10 cellular contexts compared by ENCODE assay signal in the genomic region with DNA sequence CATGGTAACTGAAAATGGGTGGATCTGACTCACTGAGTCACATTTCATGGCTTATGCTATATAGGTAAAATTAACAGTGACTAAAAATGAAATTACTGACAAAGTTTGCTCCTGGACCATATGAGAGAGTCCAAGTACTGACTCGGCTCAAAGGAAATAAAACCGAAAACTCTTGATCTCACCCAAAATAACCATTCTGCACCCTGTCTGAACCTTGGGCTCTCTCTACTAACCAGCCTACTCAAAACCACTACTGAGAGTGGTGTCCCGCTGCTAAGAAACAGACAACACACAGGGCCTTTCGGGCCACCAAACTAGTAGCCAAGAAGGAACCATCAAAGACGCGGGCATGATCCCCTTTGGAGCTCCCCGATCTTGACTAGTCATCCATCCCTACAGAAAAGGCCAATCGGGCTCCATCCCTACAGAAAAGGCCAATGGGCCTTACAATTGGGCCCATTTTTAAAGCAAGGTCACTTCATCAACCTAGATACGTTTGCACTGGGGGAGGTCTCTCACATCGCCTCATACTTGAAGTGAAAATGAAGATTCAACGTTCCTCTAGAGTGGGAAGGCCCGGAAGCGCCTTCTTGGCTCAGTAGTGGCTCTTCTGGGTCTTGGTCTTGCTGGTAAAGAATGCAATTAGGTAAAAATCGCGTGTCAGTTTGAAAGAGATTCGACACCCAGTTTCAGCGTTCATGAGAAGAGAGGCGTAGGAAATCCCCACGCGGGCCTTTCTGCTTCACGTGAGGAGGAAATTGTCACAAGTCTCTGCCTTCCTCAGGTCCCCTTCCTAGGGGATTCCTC. TPM values are rescaled to one million over a fixed set of nuclear protein-coding genes. Genes with fewer than 3 reads are reported as not detected.
DNase-seq lines count a peak whose midpoint lies in the region; ATAC-seq and TF ChIP-seq lines count a peak whose summit lies in the region.
"Had no signal": no experiment of that assay in that cellular context is flagged by ENCODE, and none has a peak within 500 bp of the region (broad histone marks: within the 10 kb centered on the region; RNA-seq: fewer than 3 reads in every experiment).

No MANE protein-coding gene starts in this region.

- CTCF ChIA-PET in GM10248 (lab: Yijun Ruan, JAX), result no interaction called here
- CTCF ChIA-PET in PC-3 (lab: Charles Lee), result no interaction called here

- H3K4me3 ChIP-seq in vagina, result no peak overlapping the region
- H3K4me3 ChIP-seq in heart left ventricle, result peak overlapping the region in 1 of 12 donors; percentile 34
- H3K4me3 ChIP-seq in PC-3 (ENCODE audit: low read length), result no peak overlapping the region

- H3F3A ChIP-seq in PC-3 (ENCODE audit: low read length, unreplicated experiment), result no peaks in the 10 kb centered on the region

- no peaks in the 10 kb centered on the region for H3K79me2 ChIP-seq in PC-3 (ENCODE audit: low read length)

- H3K27me3 ChIP-seq in vagina (peaks cover 6% of the 10 kb centered on the region), heart left ventricle (peaks cover 25 to 80% (median 57%) of the 10 kb centered on the region in 9 donors), PC-3 (ENCODE audit: low read length) (peaks cover 43% of the 10 kb centered on the region)

- H3K9me3 Mint-ChIP-seq in immature natural killer cell, result no peaks in the 10 kb centered on the region

- H3K36me3 ChIP-seq in vagina (no peaks in the 10 kb centered on the region), heart left ventricle (no peaks in the 10 kb centered on the region), PC-3 (ENCODE audit: low read depth, low read length) (no peaks in the 10 kb centered on the region)

- peaks cover 8% of the 10 kb centered on the region for H3K4me1 ChIP-seq in vagina
- peaks cover 0 to 27% (median 5%) of the 10 kb centered on the region in 12 donors for H3K4me1 ChIP-seq in heart left ventricle
- no peaks in the 10 kb centered on the region for H3K4me1 ChIP-seq in PC-3 (ENCODE audit: insufficient read depth, low read length)

- H2AFZ ChIP-seq in PC-3 (ENCODE audit: low read length), result no peak overlapping the region

- no peaks in the 10 kb centered on the region for H4K20me1 ChIP-seq in PC-3 (ENCODE audit: low read length)

- ATAC-seq in GM21825 (IDR thresholded peaks at IDR 0.05; ENCODE audit: unreplicated experiment) (peak; percentile 44), T-helper 17 cell (peak; percentile 72), heart left ventricle (no peak), PC-3 (no peak)

- no peaks in the 10 kb centered on the region for H3K27me3 Mint-ChIP-seq in T-helper 17 cell
- H3K27me3 Mint-ChIP-seq in immature natural killer cell (ENCODE audit: low read depth in 3 of 3), result peaks cover 0 to 8% (median 5%) of the 10 kb centered on the region in 3 donors

- no peaks in the 10 kb centered on the region for H3K9me2 ChIP-seq in PC-3 (replicated peaks; ENCODE audit: low read length)

- H3K4me3 Mint-ChIP-seq in T-helper 17 cell (peak overlapping the region; percentile 77), immature natural killer cell (peak overlapping the region in 3 of 5 donors; percentile 48 to 83 (median 57))

- H3K9me3 ChIP-seq in T-helper 17 cell (ENCODE audit: control insufficient read depth, low read length, poor library complexity, severe bottlenecking) (no peaks in the 10 kb centered on the region), vagina (no peaks in the 10 kb centered on the region), heart left ventricle (peaks cover 0 to 8% (median 0%) of the 10 kb centered on the region in 12 donors), PC-3 (ENCODE audit: low read length) (no peaks in the 10 kb centered on the region)

- H3K36me3 Mint-ChIP-seq in T-helper 17 cell (ENCODE audit: low read depth), result no peaks in the 10 kb centered on the region
- peaks cover 0 to 6% (median 0%) of the 10 kb centered on the region in 3 donors for H3K36me3 Mint-ChIP-seq in immature natural killer cell

- H3K27ac ChIP-seq in vagina (no peak overlapping the region), heart left ventricle (peak overlapping the region in 1 of 12 donors; percentile 58), PC-3 (ENCODE audit: low read length) (no peak overlapping the region)

- BruUV-seq in PC-3 (replicated peaks; lab: Mats Ljungman, UMichigan), result no TSS peak

- 77 to 86% (median 83%) methylated on average over 21 of the region's 21 CpGs for WGBS in heart left ventricle, 4 donors

- peaks cover 32% of the 10 kb centered on the region for H3K4me1 Mint-ChIP-seq in T-helper 17 cell
- peaks cover 29 to 56% of the 10 kb centered on the region in 2 donors for H3K4me1 Mint-ChIP-seq in immature natural killer cell

- TF ChIP-seq CTCF in GM10248 (IDR thresholded peaks at IDR 0.05; ENCODE audit: control extremely low read depth, extremely low read depth, low read depth, missing control alignments) (no peak), vagina (IDR thresholded peaks at IDR 0.05) (no peak), heart left ventricle (IDR thresholded peaks at IDR 0.05) (no peak), PC-3 (conservative IDR thresholded peaks at IDR 0.05; ENCODE audit: low read depth, low read length) (no peak)

- DNase-seq in GM10248 (ENCODE audit: extremely low spot score) (peak; percentile 75), T-helper 17 cell (peak in 2 of 3 donors; percentile 27 to 70), immature natural killer cell (peak in 1 of 3 donors; percentile 44), NCI-H2081 treated with DMSO at 0.1 percent for 48 hours (lab: John Stamatoyannopoulos, UW) (no peak), vagina (ENCODE audit: extremely low spot score in 2 of 2) (no peak), heart left ventricle (no peak), PC-3 (no peak)
- DNase-seq: DND-41 had no signal

- intact Hi-C loops in vagina (cut with DNase I), result no loop called here
- intact Hi-C loops in heart left ventricle (cut with DNase I), result loop anchor here in 1 of 10 donors (10.0 kb wide), 1 partner anchor 58 kb away; a partner anchor contains a TSS
- intact Hi-C loops in PC-3 (cut with micrococcal nuclease), result no loop called here

- H3K27ac Mint-ChIP-seq in T-helper 17 cell (peak overlapping the region; percentile 97), immature natural killer cell (peak overlapping the region in 5 of 6 donors; percentile 2 to 95 (median 40))

- TF ChIP-seq POLR2A in vagina (IDR thresholded peaks at IDR 0.05) (no peak), heart left ventricle (IDR thresholded peaks at IDR 0.05) (no peak)

- H3K9ac ChIP-seq in PC-3 (ENCODE audit: low read length), result no peak overlapping the region

- POLR2A ChIA-PET in GM10248 (lab: Yijun Ruan, JAX), result no interaction called here
- POLR2A ChIA-PET in PC-3 (lab: Charles Lee; ENCODE audit: unreplicated experiment), result no interaction called here

- no peak overlapping the region for H3K4me2 ChIP-seq in PC-3 (ENCODE audit: low read length)

RNA-seq across cellular contexts. Expression of a gene that starts 0.7 kb away (rescaled TPM):
- total RNA-seq in T-helper 17 cell (under 1 TPM in 1 of 2 donors, not detected in 1; 0.37 TPM), vagina (not detected), heart left ventricle (not detected), PC-3 (2014; rRNA removed) (not detected in 2 replicates)
- polyA plus RNA-seq in immature natural killer cell (not detected), heart left ventricle (not detected)
- polyA plus RNA-seq: adipose tissue had no signal

RNA-seq across cellular contexts. Expression of a gene that starts 3.2 kb away (rescaled TPM):
- total RNA-seq in T-helper 17 cell (100 to 1,000 TPM; 106 to 113 TPM), vagina (5.9 TPM), heart left ventricle (1 to 10 TPM in 2 of 9 donors, under 1 TPM in 7; 0.07 to 6.9 (median 0.22) TPM), PC-3 (2014; rRNA removed) (under 0.01 TPM in 1 of 2 replicates, not detected in the other)
- polyA plus RNA-seq in immature natural killer cell (10 to 100 TPM in 2 of 3 donors, 1 to 10 TPM in 1; 3.1 to 77.5 (median 15.7) TPM), heart left ventricle (under 1 TPM; 0.08 to 0.11 TPM)

RNA-seq across cellular contexts. Expression of a gene that starts 51.1 kb away (rescaled TPM):
- total RNA-seq in T-helper 17 cell (10 to 100 TPM; 17.2 to 28.6 TPM), vagina (10.8 TPM), heart left ventricle (1 to 10 TPM; 1.6 to 5.3 (median 2.8) TPM), PC-3 (2014; rRNA removed) (3.8 and 4.8 TPM in 2 replicates)
- polyA plus RNA-seq in immature natural killer cell (1 to 10 TPM in 2 of 3 donors, under 1 TPM in 1; 0.13 to 2.4 (median 2.1) TPM), heart left ventricle (1 to 10 TPM; 2.0 to 4.7 TPM)

Comparison
In these comparisons a context has a peak if more than half of its experiments do, and no peak if none do; other contexts are left out.
1. DNase-seq: peak in GM10248 (single experiment) and T-helper 17 cell (2 of 3); none in NCI-H2081 treated with DMSO at 0.1 percent for 48 hours (single experiment), vagina (0 of 2), heart left ventricle (0 of 5) and PC-3 (single experiment).
2. ATAC-seq: peak in GM21825 (single experiment) and T-helper 17 cell (single experiment); none in heart left ventricle (0 of 4) and PC-3 (single experiment).
3. RNA of a gene that starts 3.2 kb away (total RNA-seq): 106 to 113 TPM in T-helper 17 cell; 5.9 TPM in vagina (single experiment), 0.07 to 6.9 TPM in heart left ventricle and under 0.01 TPM in PC-3; every median in the first group is over 10 times any median in the second.